Comparison of ENCODE assay signal across 28 cellular contexts in the genomic region with DNA sequence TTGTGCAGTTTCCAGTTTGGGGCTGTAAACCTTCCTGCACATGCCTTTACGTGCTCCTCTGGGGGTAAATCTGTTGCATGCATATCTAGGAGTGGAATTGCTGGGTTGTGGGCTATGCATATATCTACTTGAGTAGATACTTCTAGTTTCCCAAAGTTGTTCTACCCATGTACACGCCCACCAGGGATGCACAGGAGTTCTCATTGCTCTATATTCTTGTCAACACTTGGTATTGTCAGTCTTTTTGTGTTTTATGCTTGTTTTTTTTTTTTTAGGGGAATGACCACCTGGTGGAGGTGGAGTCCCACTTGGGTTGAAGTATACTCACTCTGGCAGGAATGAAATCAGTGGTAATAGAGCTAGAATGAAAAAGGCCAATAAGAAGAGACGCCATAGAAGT. TPM values are rescaled to one million over a fixed set of nuclear protein-coding genes. Genes with fewer than 3 reads are reported as not detected.
"Had no signal": no experiment of that assay in that cellular context is flagged by ENCODE, and none has a peak within 500 bp of the region (broad histone marks: within the 10 kb centered on the region; RNA-seq: fewer than 3 reads in every experiment).

No MANE protein-coding gene starts in this region.

- H3K4me2 ChIP-seq: hepatocyte had no signal

- H3K79me2 ChIP-seq: hepatocyte had no signal

- H3K4me1 Mint-ChIP-seq: activated CD4-positive, alpha-beta memory T cell treated with anti-CD3 and anti-CD28 coated beads, Interleukin-2, amount 10 ng/mL, durations not matched to agents 7 days and 5 days; activated CD4-positive, alpha-beta T cell treated with anti-CD3 and anti-CD28 coated beads for 36 hours; activated CD8-positive, alpha-beta memory T cell treated with anti-CD3 and anti-CD28 coated beads, Interleukin-2, amount 10 ng/mL, durations not matched to agents 7 days and 5 days; activated naive CD8-positive, alpha-beta T cell treated with anti-CD3 and anti-CD28 coated beads for 36 hours; activated T-helper 17 cell treated with anti-CD3 and anti-CD28 coated beads, Interleukin-2, amount 50 U/mL, for 72 hours; nephron; stimulated activated naive CD8-positive, alpha-beta T cell treated with anti-CD3 and anti-CD28 coated beads, Interleukin-15, amount 100 ng/mL, for 72 hours had no signal

- H3K4me3 ChIP-seq: hepatocyte, lower lobe of right lung, skin epidermis, upper lobe of left lung had no signal

- H3K4me1 ChIP-seq: upper lobe of left lung had no signal

- H3K9me3 Mint-ChIP-seq: activated CD4-positive, alpha-beta memory T cell treated with anti-CD3 and anti-CD28 coated beads, Interleukin-2, amount 10 ng/mL, durations not matched to agents 7 days and 5 days; activated naive CD8-positive, alpha-beta T cell treated with anti-CD3 and anti-CD28 coated beads for 36 hours; activated T-helper 17 cell treated with anti-CD3 and anti-CD28 coated beads, Interleukin-2, amount 50 U/mL, for 72 hours; mesothelial cell of epicardium; nephron; stimulated activated naive CD8-positive, alpha-beta T cell treated with anti-CD3 and anti-CD28 coated beads, Interleukin-15, amount 100 ng/mL, for 72 hours; T-helper 2 cell treated with Interferon-gamma antibody and Interleukin-4, amounts not matched to agents 5 μg/mL and 100 μg/mL, for 36 hours had no signal

- H3K4me3 Mint-ChIP-seq: activated CD4-positive, alpha-beta memory T cell treated with anti-CD3 and anti-CD28 coated beads, Interleukin-2, amount 10 ng/mL, durations not matched to agents 7 days and 5 days; activated CD4-positive, alpha-beta T cell treated with anti-CD3 and anti-CD28 coated beads for 36 hours; activated CD8-positive, alpha-beta memory T cell treated with anti-CD3 and anti-CD28 coated beads, Interleukin-2, amount 10 ng/mL, durations not matched to agents 7 days and 5 days; activated naive CD8-positive, alpha-beta T cell treated with anti-CD3 and anti-CD28 coated beads for 36 hours; activated T-helper 17 cell treated with anti-CD3 and anti-CD28 coated beads, Interleukin-2, amount 50 U/mL, for 72 hours; mesothelial cell of epicardium; nephron; stimulated activated naive CD8-positive, alpha-beta T cell treated with anti-CD3 and anti-CD28 coated beads, Interleukin-15, amount 100 ng/mL, for 72 hours; T-helper 2 cell treated with Interferon-gamma antibody and Interleukin-4, amounts not matched to agents 5 μg/mL and 100 μg/mL, for 36 hours; WTC11 had no signal

- FAIRE-seq: colon, islet of Langerhans, TTC549 had no signal

- ATAC-seq: activated CD4-positive, alpha-beta T cell treated with anti-CD3 and anti-CD28 coated beads for 36 hours; activated CD8-positive, alpha-beta memory T cell treated with anti-CD3 and anti-CD28 coated beads, Interleukin-2, amount 10 ng/mL, durations not matched to agents 7 days and 5 days; activated T-helper 17 cell treated with anti-CD3 and anti-CD28 coated beads, Interleukin-2, amount 50 U/mL, for 72 hours; left colon; stimulated activated naive CD8-positive, alpha-beta T cell treated with anti-CD3 and anti-CD28 coated beads, Interleukin-15, amount 100 ng/mL, for 72 hours; WTC11 had no signal

- H3K27me3 ChIP-seq: dorsolateral prefrontal cortex, foreskin keratinocyte, hepatocyte, upper lobe of left lung had no signal

- H3K9me3 ChIP-seq: lower lobe of right lung, upper lobe of left lung had no signal

- H2AFZ ChIP-seq: hepatocyte had no signal

- H3K36me3 ChIP-seq: lower lobe of right lung, upper lobe of left lung had no signal

- H3K27ac Mint-ChIP-seq: activated CD4-positive, alpha-beta memory T cell treated with anti-CD3 and anti-CD28 coated beads, Interleukin-2, amount 10 ng/mL, durations not matched to agents 7 days and 5 days; activated CD4-positive, alpha-beta T cell treated with anti-CD3 and anti-CD28 coated beads for 36 hours; activated CD8-positive, alpha-beta memory T cell treated with anti-CD3 and anti-CD28 coated beads, Interleukin-2, amount 10 ng/mL, durations not matched to agents 7 days and 5 days; activated naive CD8-positive, alpha-beta T cell treated with anti-CD3 and anti-CD28 coated beads for 36 hours; activated T-helper 17 cell treated with anti-CD3 and anti-CD28 coated beads, Interleukin-2, amount 50 U/mL, for 72 hours; mesothelial cell of epicardium; nephron; T-helper 2 cell treated with Interferon-gamma antibody and Interleukin-4, amounts not matched to agents 5 μg/mL and 100 μg/mL, for 36 hours; WTC11 had no signal

- H3K27me3 Mint-ChIP-seq: activated CD4-positive, alpha-beta T cell treated with anti-CD3 and anti-CD28 coated beads for 36 hours; activated naive CD8-positive, alpha-beta T cell treated with anti-CD3 and anti-CD28 coated beads for 36 hours; activated T-helper 17 cell treated with anti-CD3 and anti-CD28 coated beads, Interleukin-2, amount 50 U/mL, for 72 hours; stimulated activated naive CD8-positive, alpha-beta T cell treated with anti-CD3 and anti-CD28 coated beads, Interleukin-15, amount 100 ng/mL, for 72 hours had no signal

- H3K36me3 Mint-ChIP-seq: activated CD8-positive, alpha-beta memory T cell treated with anti-CD3 and anti-CD28 coated beads, Interleukin-2, amount 10 ng/mL, durations not matched to agents 7 days and 5 days; activated naive CD8-positive, alpha-beta T cell treated with anti-CD3 and anti-CD28 coated beads for 36 hours; mesothelial cell of epicardium; WTC11 had no signal

- DNase-seq: activated CD4-positive, alpha-beta memory T cell treated with anti-CD3 and anti-CD28 coated beads, Interleukin-2, amount 10 ng/mL, durations not matched to agents 7 days and 5 days; activated CD4-positive, alpha-beta T cell treated with anti-CD3 and anti-CD28 coated beads for 36 hours; activated CD8-positive, alpha-beta memory T cell treated with anti-CD3 and anti-CD28 coated beads, Interleukin-2, amount 10 ng/mL, durations not matched to agents 7 days and 5 days; activated naive CD4-positive, alpha-beta T cell; activated naive CD8-positive, alpha-beta T cell treated with anti-CD3 and anti-CD28 coated beads for 36 hours; amniotic stem cell; central memory CD4-positive, alpha-beta T cell; stimulated activated CD4-positive, alpha-beta T cell treated with anti-CD3 and anti-CD28 coated beads, Interleukin-15, amount 100 ng/mL, for 24 hours; stimulated activated CD4-positive, alpha-beta T cell treated with anti-CD3 and anti-CD28 coated beads, Interleukin-4, amount 100 ng/mL, for 1 hour; stimulated activated naive CD8-positive, alpha-beta T cell treated with anti-CD3 and anti-CD28 coated beads, Interleukin-15, amount 100 ng/mL, for 72 hours had no signal

- H3K27ac ChIP-seq: dorsolateral prefrontal cortex, foreskin keratinocyte, hepatocyte, lower lobe of right lung, upper lobe of left lung had no signal

RNA-seq across cellular contexts. Expression of a gene that starts 23.0 kb away (rescaled TPM):
- total RNA-seq: activated CD4-positive, alpha-beta memory T cell treated with anti-CD3 and anti-CD28 coated beads, Interleukin-2, amount 10 ng/mL, durations not matched to agents 7 days and 5 days; activated CD8-positive, alpha-beta memory T cell treated with anti-CD3 and anti-CD28 coated beads, Interleukin-2, amount 10 ng/mL, durations not matched to agents 7 days and 5 days; activated naive CD8-positive, alpha-beta T cell treated with anti-CD3 and anti-CD28 coated beads for 36 hours; activated T-helper 17 cell treated with anti-CD3 and anti-CD28 coated beads, Interleukin-2, amount 50 U/mL, for 72 hours; dorsolateral prefrontal cortex; fibroblast of lung; lower lobe of right lung; mesothelial cell of epicardium; posterior vena cava; temporal lobe had no signal
